Comparison of ENCODE assay signal across 8 cellular contexts in the genomic region with DNA sequence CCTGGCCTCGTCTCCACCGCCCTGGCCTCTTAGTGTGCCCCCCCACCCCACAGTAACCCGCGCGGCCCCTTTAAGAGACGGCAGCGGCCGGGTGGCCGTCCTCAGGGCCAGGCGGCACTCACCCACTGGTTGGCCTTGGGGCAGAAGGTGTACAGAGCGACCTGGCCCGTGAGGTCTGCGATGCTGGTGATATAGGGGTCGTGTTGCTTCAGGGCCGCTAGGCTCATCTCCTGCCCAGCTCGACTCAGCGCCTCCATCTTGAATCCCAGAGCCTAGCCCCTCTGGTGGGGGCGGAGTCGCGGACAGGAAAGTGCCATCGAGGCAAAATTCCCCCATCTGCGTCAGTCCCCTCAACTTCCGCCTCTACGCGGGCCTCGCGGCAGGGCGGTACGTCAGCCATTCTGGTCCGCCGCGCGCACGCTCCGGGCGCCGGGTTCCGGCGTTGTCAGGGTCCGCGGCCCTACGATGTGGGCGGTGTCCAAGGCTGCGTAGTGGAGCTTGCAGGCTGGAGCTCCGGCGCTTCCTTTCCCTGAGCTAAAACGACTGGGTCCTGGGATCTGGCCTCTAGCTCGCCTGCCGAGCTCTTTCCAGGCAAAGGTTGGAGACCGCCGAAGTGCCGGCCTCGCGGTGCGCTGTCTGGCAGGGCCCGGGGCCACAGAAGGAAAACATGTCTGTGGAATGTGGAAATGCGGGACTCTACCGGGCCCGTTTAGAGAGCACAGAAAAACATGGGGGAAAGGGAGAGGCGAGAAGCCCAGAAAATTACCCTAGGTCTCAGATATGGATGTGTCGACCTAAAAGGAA. TPM values are rescaled to one million over a fixed set of nuclear protein-coding genes. Genes with fewer than 3 reads are reported as not detected.
DNase-seq lines count a peak whose midpoint lies in the region; ATAC-seq and TF ChIP-seq lines count a peak whose summit lies in the region.

A gene (minus strand): TSS at position 283 of the 804 bp plus-strand sequence. CDS start 26 bp downstream, at position 257.

- H3K4me1 ChIP-seq in BE2C, result no peaks in the 10 kb centered on the region

- H3K36me3 ChIP-seq in BE2C, result no peaks in the 10 kb centered on the region

- H3K27me3 ChIP-seq in BE2C, result no peaks in the 10 kb centered on the region

- peak within 1 kb of the TSS; percentile 88 to 94 for H3K27ac ChIP-seq in coronary artery

- no peak for TF ChIP-seq CTCF in BE2C (IDR thresholded peaks at IDR 0.05; ENCODE audit: low read depth, low read length)
- TF ChIP-seq CTCF in coronary artery (IDR thresholded peaks at IDR 0.05), result no peak

- ATAC-seq in HG03442 (IDR thresholded peaks at IDR 0.05; ENCODE audit: unreplicated experiment) (peak; percentile 96), left colon (peak; percentile 90)

- intact Hi-C loops in left colon (cut with DNase I, micrococcal nuclease), result no loop called here

- DNase-seq in BE2C (peak; percentile 90), GM19238 (ENCODE audit: insufficient read length, low spot score) (peak; percentile 93), NCI-H526 (lab: John Stamatoyannopoulos, UW) (peak; percentile 90 to 95), coronary artery (ENCODE audit: low spot score) (peak; percentile 98), left colon (peak; percentile 96)
- DNase-seq in activated CD4-positive, alpha-beta T cell treated with anti-CD3 and anti-CD28 coated beads for 48 hours, result peak; percentile 95
- peak; percentile 94 for DNase-seq in stimulated activated CD4-positive, alpha-beta T cell treated with anti-CD3 and anti-CD28 coated beads, Interleukin-1b, Interleukin-23, amount 100 ng/mL, for 48 hours

- H3K9me3 ChIP-seq in BE2C, result no peaks in the 10 kb centered on the region

- H3K4me3 ChIP-seq in BE2C (ENCODE audit: low read depth, low read length) (peak within 1 kb of the TSS; percentile 72), coronary artery (peak within 1 kb of the TSS; percentile 84)

RNA-seq across cellular contexts. Expression of the gene that starts here (rescaled TPM):
- polyA plus RNA-seq in BE2C (2012; ENCODE audit: insufficient read depth, insufficient read length, low read depth), result 14.5 TPM
- 10 to 100 TPM; 17.5 to 21.2 TPM for total RNA-seq in left colon

Comparison
In these comparisons a context has a peak if more than half of its experiments do, and no peak if none do; other contexts are left out.
1. Peak in every context shown above with its lines: DNase-seq, ATAC-seq, H3K4me3 ChIP-seq and H3K27ac ChIP-seq.